Comparison of ENCODE assay signal across 25 cellular contexts in genomic region chr5:141994737-141995136, GRCh38. TPM values are rescaled to one million over a fixed set of nuclear protein-coding genes. Genes with fewer than 3 reads are reported as not detected.
DNase-seq lines count a peak whose midpoint lies in the region; ATAC-seq, FAIRE-seq and TF ChIP-seq lines count a peak whose summit lies in the region.
"Had no signal": no experiment of that assay in that cellular context is flagged by ENCODE, and none has a peak within 500 bp of the region (broad histone marks: within the 10 kb centered on the region; RNA-seq: fewer than 3 reads in every experiment).

No MANE protein-coding gene starts in this region.

- peaks cover 68% of the 10 kb centered on the region for H3K36me3 ChIP-seq in endodermal cell (ENCODE audit: control insufficient read depth, insufficient read depth, low read length)
- H3K36me3 ChIP-seq in thyroid gland, result peaks cover 0 to 3% of the 10 kb centered on the region in 2 donors

- no peaks in the 10 kb centered on the region for H3K9me3 Mint-ChIP-seq in activated naive CD8-positive, alpha-beta T cell treated with anti-CD3 and anti-CD28 coated beads, Interleukin-2, amount 10 ng/mL, durations not matched to agents 7 days and 5 days
- no peaks in the 10 kb centered on the region for H3K9me3 Mint-ChIP-seq in activated naive CD8-positive, alpha-beta T cell treated with anti-CD3 and anti-CD28 coated beads for 36 hours
- H3K9me3 Mint-ChIP-seq in activated naive CD8-positive, alpha-beta T cell treated with anti-CD3 and anti-CD28 coated beads, Interleukin-2, amount 50 U/mL, for 24 hours, result no peaks in the 10 kb centered on the region
- peaks cover 1% of the 10 kb centered on the region for H3K9me3 Mint-ChIP-seq in endodermal cell

- peaks cover 3% of the 10 kb centered on the region for H3K4me1 Mint-ChIP-seq in activated naive CD8-positive, alpha-beta T cell treated with anti-CD3 and anti-CD28 coated beads, Interleukin-2, amount 10 ng/mL, durations not matched to agents 7 days and 5 days
- H3K4me1 Mint-ChIP-seq in activated naive CD8-positive, alpha-beta T cell treated with anti-CD3 and anti-CD28 coated beads for 36 hours, result peaks cover 7% of the 10 kb centered on the region
- peaks cover 9% of the 10 kb centered on the region for H3K4me1 Mint-ChIP-seq in activated naive CD8-positive, alpha-beta T cell treated with anti-CD3 and anti-CD28 coated beads, Interleukin-2, amount 50 U/mL, for 24 hours
- H3K4me1 Mint-ChIP-seq in endodermal cell, result no peaks in the 10 kb centered on the region
- H3K4me1 Mint-ChIP-seq: GM23338 had no signal

- no peak overlapping the region for H3K9ac ChIP-seq in endodermal cell (ENCODE audit: extremely low read depth, low read length, poor library complexity, severe bottlenecking)
- H3K9ac ChIP-seq: SK-N-SH had no signal

- H3K4me3 ChIP-seq in endodermal cell (ENCODE audit: low read length) (no peak overlapping the region), thyroid gland (replicated peaks in 1 of 3) (no peak overlapping the region)
- H3K4me3 ChIP-seq: GM23338, PC-9 had no signal

- H3K27ac Mint-ChIP-seq in activated naive CD8-positive, alpha-beta T cell treated with anti-CD3 and anti-CD28 coated beads, Interleukin-2, amount 10 ng/mL, durations not matched to agents 7 days and 5 days, result peak overlapping the region; percentile 0
- no peak overlapping the region for H3K27ac Mint-ChIP-seq in activated naive CD8-positive, alpha-beta T cell treated with anti-CD3 and anti-CD28 coated beads for 36 hours
- H3K27ac Mint-ChIP-seq in activated naive CD8-positive, alpha-beta T cell treated with anti-CD3 and anti-CD28 coated beads, Interleukin-2, amount 50 U/mL, for 24 hours, result peak overlapping the region; percentile 37
- peak overlapping the region; percentile 8 for H3K27ac Mint-ChIP-seq in endodermal cell
- H3K27ac Mint-ChIP-seq: GM23338 had no signal

- no peak for TF ChIP-seq CTCF in endodermal cell (conservative IDR thresholded peaks at IDR 0.05)
- no peak for TF ChIP-seq CTCF in thyroid gland (IDR thresholded peaks at IDR 0.05)

- H3K27ac ChIP-seq in endodermal cell (ENCODE audit: low read depth, low read length) (no peak overlapping the region), thyroid gland (peak overlapping the region; percentile 10 to 33 (median 12))
- H3K27ac ChIP-seq: C4-2B, PC-9 had no signal

- POLR2A ChIA-PET in activated naive CD8-positive, alpha-beta T cell treated with anti-CD3 and anti-CD28 coated beads, Interleukin-2, amount 10 ng/mL, durations not matched to agents 7 days and 5 days (lab: Charles Lee), result interaction anchor here (0.6 to 1.2 kb wide), 2 partner anchors 148 to 441 kb away, joined by 3 to 4 read pairs; no protein-coding TSS in a partner anchor

- H3K27me3 Mint-ChIP-seq in activated naive CD8-positive, alpha-beta T cell treated with anti-CD3 and anti-CD28 coated beads, Interleukin-2, amount 10 ng/mL, durations not matched to agents 7 days and 5 days, result no peaks in the 10 kb centered on the region
- no peaks in the 10 kb centered on the region for H3K27me3 Mint-ChIP-seq in activated naive CD8-positive, alpha-beta T cell treated with anti-CD3 and anti-CD28 coated beads for 36 hours
- H3K27me3 Mint-ChIP-seq in activated naive CD8-positive, alpha-beta T cell treated with anti-CD3 and anti-CD28 coated beads, Interleukin-2, amount 50 U/mL, for 24 hours, result no peaks in the 10 kb centered on the region
- no peaks in the 10 kb centered on the region for H3K27me3 Mint-ChIP-seq in endodermal cell (ENCODE audit: insufficient read depth)

- FAIRE-seq in HTR-8/SVneo (lab: Jason Lieb, UNC) (no peak), H54 (lab: Jason Lieb, UNC) (no peak)
- FAIRE-seq: GM12892 had no signal

- H3K36me3 Mint-ChIP-seq in activated naive CD8-positive, alpha-beta T cell treated with anti-CD3 and anti-CD28 coated beads, Interleukin-2, amount 10 ng/mL, durations not matched to agents 7 days and 5 days, result peaks cover 17% of the 10 kb centered on the region
- peaks cover 35% of the 10 kb centered on the region for H3K36me3 Mint-ChIP-seq in activated naive CD8-positive, alpha-beta T cell treated with anti-CD3 and anti-CD28 coated beads for 36 hours
- H3K36me3 Mint-ChIP-seq in activated naive CD8-positive, alpha-beta T cell treated with anti-CD3 and anti-CD28 coated beads, Interleukin-2, amount 50 U/mL, for 24 hours (ENCODE audit: low read depth), result peaks cover 36% of the 10 kb centered on the region
- peaks cover 59% of the 10 kb centered on the region for H3K36me3 Mint-ChIP-seq in endodermal cell (ENCODE audit: low read depth)

- H3K9me3 ChIP-seq in endodermal cell (ENCODE audit: control insufficient read depth, low read length), result peaks cover 10% of the 10 kb centered on the region
- no peaks in the 10 kb centered on the region for H3K9me3 ChIP-seq in thyroid gland
- H3K9me3 ChIP-seq: SK-N-SH had no signal

- TF ChIP-seq POLR2A in thyroid gland (IDR thresholded peaks at IDR 0.05) (no peak), H54 (IDR thresholded peaks at IDR 0.05; ENCODE audit: low read depth, low read length) (no peak)

- DNase-seq in activated naive CD8-positive, alpha-beta T cell treated with anti-CD3 and anti-CD28 coated beads, Interleukin-2, amount 10 ng/mL, durations not matched to agents 7 days and 5 days, result no peak
- DNase-seq in activated naive CD8-positive, alpha-beta T cell treated with anti-CD3 and anti-CD28 coated beads for 36 hours, result no peak
- DNase-seq in activated naive CD8-positive, alpha-beta T cell treated with anti-CD3 and anti-CD28 coated beads, Interleukin-2, amount 50 U/mL, for 24 hours, result no peak
- no peak for DNase-seq in endodermal cell
- peak; percentile 31 to 34 for DNase-seq in thyroid gland
- no peak for DNase-seq in HTR-8/SVneo (ENCODE audit: insufficient read length, low spot score)
- no peak for DNase-seq in NCI-H446 (lab: John Stamatoyannopoulos, UW)
- DNase-seq in H54 (ENCODE audit: insufficient read length, low spot score), result no peak
- DNase-seq: 8988T, DMS 273 treated with DMSO at 0.1 percent for 48 hours, DMS79 treated with DMSO at 0.1 percent for 48 hours, HCEC 1CT, IMR-90, NCI-H1694, NCI-H2081, NCI-H510A treated with DMSO at 0.1 percent for 48 hours, NCI-H748 treated with DMSO at 0.1 percent for 48 hours, PC-9, RPMI8226, SHP77 treated with DMSO at 0.1 percent for 48 hours, SK-N-SH had no signal

- no peak for ATAC-seq in activated naive CD8-positive, alpha-beta T cell treated with anti-CD3 and anti-CD28 coated beads, Interleukin-2, amount 10 ng/mL, durations not matched to agents 7 days and 5 days (ENCODE audit: low read depth)
- no peak for ATAC-seq in activated naive CD8-positive, alpha-beta T cell treated with anti-CD3 and anti-CD28 coated beads, Interleukin-2, amount 50 U/mL, for 24 hours
- ATAC-seq: GM23338 had no signal

- 91 to 93% methylated on average over 3 of the region's 3 CpGs for WGBS in endodermal cell (ENCODE audit: insufficient coverage in 1 of 2, insufficient read length in 1 of 2), 2 experiments
- WGBS in thyroid gland, 2 donors, result 32 to 36% methylated on average over 3 of the region's 3 CpGs

- H3K4me1 ChIP-seq in endodermal cell (ENCODE audit: control insufficient read depth, insufficient read depth, low read length) (no peaks in the 10 kb centered on the region), thyroid gland (peaks cover 7 to 15% of the 10 kb centered on the region in 2 donors)

- H3K27me3 ChIP-seq in endodermal cell (ENCODE audit: control insufficient read depth, insufficient read depth, low read length, poor library complexity, severe bottlenecking) (no peaks in the 10 kb centered on the region), thyroid gland (no peaks in the 10 kb centered on the region)

- intact Hi-C loops in thyroid gland (cut with DNase I), result loop anchor here (5.0 kb wide), 2 partner anchors 148 to 558 kb away; no protein-coding TSS in a partner anchor

- H3K4me3 Mint-ChIP-seq in activated naive CD8-positive, alpha-beta T cell treated with anti-CD3 and anti-CD28 coated beads, Interleukin-2, amount 10 ng/mL, durations not matched to agents 7 days and 5 days, result no peak overlapping the region
- H3K4me3 Mint-ChIP-seq in activated naive CD8-positive, alpha-beta T cell treated with anti-CD3 and anti-CD28 coated beads for 36 hours, result no peak overlapping the region
- no peak overlapping the region for H3K4me3 Mint-ChIP-seq in activated naive CD8-positive, alpha-beta T cell treated with anti-CD3 and anti-CD28 coated beads, Interleukin-2, amount 50 U/mL, for 24 hours
- H3K4me3 Mint-ChIP-seq in endodermal cell, result no peak overlapping the region
- H3K4me3 Mint-ChIP-seq: GM23338 had no signal

RNA-seq across cellular contexts. Expression of gene GNPDA1, which starts 18.1 kb away (rescaled TPM):
- 10 to 100 TPM; 38.2 to 40.5 TPM for total RNA-seq in activated naive CD8-positive, alpha-beta T cell treated with anti-CD3 and anti-CD28 coated beads, Interleukin-2, amount 10 ng/mL, durations not matched to agents 7 days and 5 days
- 100 to 1,000 TPM; 140 to 148 TPM for total RNA-seq in activated naive CD8-positive, alpha-beta T cell treated with anti-CD3 and anti-CD28 coated beads for 36 hours
- total RNA-seq in endodermal cell (100 to 1,000 TPM in 1 of 2 donors, 10 to 100 TPM in 1; 90.9 to 118 TPM), thyroid gland (10 to 100 TPM; 28.8 to 56.3 (median 45.8) TPM)
- polyA plus RNA-seq in endodermal cell (2013, experiment 1 of 2), result 73.3 TPM
- 64.5 TPM for polyA plus RNA-seq in endodermal cell (2013, experiment 2 of 2)

RNA-seq across cellular contexts. Expression of gene RNF14, which starts 25.8 kb away (rescaled TPM):
- total RNA-seq in activated naive CD8-positive, alpha-beta T cell treated with anti-CD3 and anti-CD28 coated beads, Interleukin-2, amount 10 ng/mL, durations not matched to agents 7 days and 5 days, result 10 to 100 TPM; 29.0 to 33.9 TPM
- total RNA-seq in activated naive CD8-positive, alpha-beta T cell treated with anti-CD3 and anti-CD28 coated beads for 36 hours, result 10 to 100 TPM; 44.9 to 45.4 TPM
- total RNA-seq in endodermal cell, result 10 to 100 TPM; 27.5 to 33.0 TPM
- 33.7 TPM for polyA plus RNA-seq in endodermal cell (2013, experiment 1 of 2)
- 31.9 TPM for polyA plus RNA-seq in endodermal cell (2013, experiment 2 of 2)
- 10 to 100 TPM; 52.5 to 69.7 (median 61.7) TPM for total RNA-seq in thyroid gland

RNA-seq across cellular contexts. Expression of gene PCDH12, which starts 36.7 kb away (rescaled TPM):
- under 1 TPM; 0.09 to 0.14 TPM for total RNA-seq in activated naive CD8-positive, alpha-beta T cell treated with anti-CD3 and anti-CD28 coated beads, Interleukin-2, amount 10 ng/mL, durations not matched to agents 7 days and 5 days
- total RNA-seq in activated naive CD8-positive, alpha-beta T cell treated with anti-CD3 and anti-CD28 coated beads for 36 hours, result 1 to 10 TPM; 1.3 to 1.5 TPM
- total RNA-seq in endodermal cell, result not detected
- 0.04 TPM for polyA plus RNA-seq in endodermal cell (2013, experiment 1 of 2)
- 0.17 TPM for polyA plus RNA-seq in endodermal cell (2013, experiment 2 of 2)
- 10 to 100 TPM in 1 of 4 donors, 1 to 10 TPM in 3; 7.7 to 23.2 (median 8.0) TPM for total RNA-seq in thyroid gland
- total RNA-seq: M059J, PC-9 had no signal

Comparison
In these comparisons a context has a peak if more than half of its experiments do, and no peak if none do; other contexts are left out.
1. DNase-seq: peak in thyroid gland (2 of 2); none in activated naive CD8-positive, alpha-beta T cell treated with anti-CD3 and anti-CD28 coated beads, Interleukin-2, amount 10 ng/mL, durations not matched to agents 7 days and 5 days (single experiment), activated naive CD8-positive, alpha-beta T cell treated with anti-CD3 and anti-CD28 coated beads for 36 hours (single experiment), activated naive CD8-positive, alpha-beta T cell treated with anti-CD3 and anti-CD28 coated beads, Interleukin-2, amount 50 U/mL, for 24 hours (single experiment), endodermal cell (single experiment), HTR-8/SVneo (single experiment), NCI-H446 (0 of 2) and H54 (single experiment).